In the genomic region with DNA sequence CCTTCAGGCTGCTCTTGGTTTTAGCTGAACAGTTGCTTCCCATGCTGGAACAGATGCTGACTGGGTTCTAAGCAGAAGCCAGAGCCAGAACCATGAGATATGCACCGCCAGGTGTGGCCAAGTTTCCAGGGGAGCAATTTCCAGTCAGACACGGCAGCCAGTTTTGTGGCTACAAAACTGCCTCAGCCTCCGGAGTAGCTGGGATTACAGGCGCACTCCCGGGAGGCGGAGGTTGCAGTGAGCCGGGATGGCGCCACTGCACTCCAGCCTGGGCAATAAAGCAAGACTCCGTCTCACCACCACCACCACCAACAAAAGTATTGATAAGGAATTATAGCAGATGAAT, we compare ENCODE assay signal across 8 cellular contexts. TPM values are rescaled to one million over a fixed set of nuclear protein-coding genes. Genes with fewer than 3 reads are reported as not detected.
DNase-seq lines count a peak whose midpoint lies in the region; ATAC-seq and TF ChIP-seq lines count a peak whose summit lies in the region.

No MANE protein-coding gene starts in this region.

- H3K4me1 ChIP-seq in Peyer's patch = peaks cover 0 to 9% (median 2%) of the 10 kb centered on the region in 4 donors

- peak overlapping the region; percentile 94 for H3K4me3 Mint-ChIP-seq in activated naive CD4-positive, alpha-beta T cell treated with anti-CD3 and anti-CD28 coated beads, Interleukin-2, amount 10 ng/mL, durations not matched to agents 7 days and 5 days
- H3K4me3 Mint-ChIP-seq in neural crest cell = peak overlapping the region; percentile 94

- no peak for TF ChIP-seq POLR2A in Peyer's patch (IDR thresholded peaks at IDR 0.05)

- no peak for DNase-seq in activated naive CD4-positive, alpha-beta T cell treated with anti-CD3 and anti-CD28 coated beads, Interleukin-2, amount 10 ng/mL, durations not matched to agents 7 days and 5 days
- no peak for DNase-seq in activated naive CD4-positive, alpha-beta T cell treated with Interleukin-2 at 50 U/mL for 16 hours
- DNase-seq in Peyer's patch (peak in 1 of 3 donors; percentile 61), epithelial cell of proximal tubule (ENCODE audit: low read depth) (no peak), neural crest cell (ENCODE audit: low read depth, low spot score) (no peak), retina (no peak), DMS114 treated with DMSO at 0.1 percent for 48 hours (lab: John Stamatoyannopoulos, UW; ENCODE audit: unreplicated experiment) (no peak)

- H3K4me1 Mint-ChIP-seq in activated naive CD4-positive, alpha-beta T cell treated with anti-CD3 and anti-CD28 coated beads, Interleukin-2, amount 10 ng/mL, durations not matched to agents 7 days and 5 days = peaks cover 24% of the 10 kb centered on the region
- peaks cover 27% of the 10 kb centered on the region for H3K4me1 Mint-ChIP-seq in neural crest cell

- no peaks in the 10 kb centered on the region for H3K36me3 ChIP-seq in Peyer's patch

- CTCF ChIA-PET in activated naive CD4-positive, alpha-beta T cell treated with anti-CD3 and anti-CD28 coated beads, Interleukin-2, amount 10 ng/mL, durations not matched to agents 7 days and 5 days (lab: Charles Lee) = interaction anchor here (0.6 to 0.9 kb wide), 3 partner anchors 17 to 944 kb away, joined by 3 read pairs; no protein-coding TSS in a partner anchor

- ATAC-seq in GM18870 (IDR thresholded peaks at IDR 0.05; ENCODE audit: unreplicated experiment) = no peak

- peak overlapping the region; percentile 91 for H3K27ac Mint-ChIP-seq in activated naive CD4-positive, alpha-beta T cell treated with anti-CD3 and anti-CD28 coated beads, Interleukin-2, amount 10 ng/mL, durations not matched to agents 7 days and 5 days
- H3K27ac Mint-ChIP-seq in neural crest cell (ENCODE audit: unreplicated experiment) = peak overlapping the region; percentile 100

- no peaks in the 10 kb centered on the region for H3K27me3 ChIP-seq in Peyer's patch

- H3K9me3 Mint-ChIP-seq in activated naive CD4-positive, alpha-beta T cell treated with anti-CD3 and anti-CD28 coated beads, Interleukin-2, amount 10 ng/mL, durations not matched to agents 7 days and 5 days = no peaks in the 10 kb centered on the region
- no peaks in the 10 kb centered on the region for H3K9me3 Mint-ChIP-seq in neural crest cell

- H3K27ac ChIP-seq in Peyer's patch = peak overlapping the region; percentile 82 to 92 (median 87)

- peaks cover 3% of the 10 kb centered on the region for H3K27me3 Mint-ChIP-seq in activated naive CD4-positive, alpha-beta T cell treated with anti-CD3 and anti-CD28 coated beads, Interleukin-2, amount 10 ng/mL, durations not matched to agents 7 days and 5 days
- H3K27me3 Mint-ChIP-seq in neural crest cell (ENCODE audit: low read depth) = no peaks in the 10 kb centered on the region

- H3K4me3 ChIP-seq in Peyer's patch (peak overlapping the region; percentile 82 to 85 (median 84)), epithelial cell of proximal tubule (ENCODE audit: low read depth, low read length) (peak overlapping the region; percentile 67)

- TF ChIP-seq CTCF in Peyer's patch (IDR thresholded peaks at IDR 0.05) = no peak
- no peak for TF ChIP-seq CTCF in epithelial cell of proximal tubule (conservative IDR thresholded peaks at IDR 0.05; ENCODE audit: low read depth, low read length)
- TF ChIP-seq CTCF in neural crest cell (conservative IDR thresholded peaks at IDR 0.05) = no peak

- H3K36me3 Mint-ChIP-seq in activated naive CD4-positive, alpha-beta T cell treated with anti-CD3 and anti-CD28 coated beads, Interleukin-2, amount 10 ng/mL, durations not matched to agents 7 days and 5 days = peaks cover 4% of the 10 kb centered on the region
- H3K36me3 Mint-ChIP-seq in neural crest cell (ENCODE audit: low read depth) = peaks cover 9% of the 10 kb centered on the region

- no peaks in the 10 kb centered on the region for H3K9me3 ChIP-seq in Peyer's patch

RNA-seq across cellular contexts. Expression of a gene that starts 1.3 kb away (rescaled TPM):
- total RNA-seq in Peyer's patch (1 to 10 TPM in 3 of 4 donors, under 1 TPM in 1; 0.57 to 7.4 (median 1.3) TPM), epithelial cell of proximal tubule (3.6 and 5.2 TPM in 2 replicates), neural crest cell (21.9 and 23.4 TPM in 2 replicates)

RNA-seq across cellular contexts. Expression of a gene that starts 33.3 kb away (rescaled TPM):
- total RNA-seq in Peyer's patch (10 to 100 TPM; 31.5 to 61.9 (median 44.3) TPM), epithelial cell of proximal tubule (188 and 276 TPM in 2 replicates), neural crest cell (259 and 277 TPM in 2 replicates)

RNA-seq across cellular contexts. Expression of a gene that starts 50.3 kb away (rescaled TPM):
- total RNA-seq in Peyer's patch (10 to 100 TPM; 32.9 to 52.8 (median 35.2) TPM), epithelial cell of proximal tubule (37.4 and 45.1 TPM in 2 replicates), neural crest cell (30.1 and 30.5 TPM in 2 replicates)
